Comparison of ENCODE assay signal across 1 cellular context in the genomic region with DNA sequence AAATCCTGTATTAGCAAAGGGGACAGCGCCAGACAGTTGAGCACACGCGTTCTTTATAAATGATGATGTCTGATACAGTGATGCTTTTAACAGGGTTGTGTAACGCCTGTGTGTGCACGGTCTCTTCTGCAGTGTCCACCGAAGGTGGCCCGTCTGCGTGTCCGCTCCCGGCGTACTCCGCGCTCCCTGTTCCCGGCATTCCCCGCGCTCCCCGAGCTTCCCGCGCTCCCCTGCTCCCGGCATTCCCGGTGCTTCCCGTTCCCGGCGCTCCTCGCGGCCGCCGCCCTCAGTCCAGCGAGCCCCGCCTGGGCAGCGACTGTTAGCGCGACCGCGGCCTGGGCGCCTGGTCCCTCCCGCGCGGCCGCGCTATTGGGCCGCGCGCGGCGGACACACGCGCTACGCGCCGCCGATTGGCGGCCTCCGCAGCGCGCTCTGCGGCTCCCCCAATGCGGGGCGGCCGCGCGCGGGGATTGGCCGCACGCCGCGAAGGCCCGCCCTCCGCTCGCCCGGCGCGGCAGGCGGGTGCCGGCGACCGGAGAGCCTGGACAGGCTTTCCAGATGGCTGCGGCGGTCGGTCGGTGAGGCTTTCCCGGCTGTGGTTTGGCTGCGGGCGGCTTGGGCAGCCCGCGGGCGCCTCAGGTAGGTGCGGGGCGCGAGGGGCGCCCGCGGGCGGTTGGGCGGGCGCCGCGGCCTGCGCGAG.
TF ChIP-seq lines count a peak whose summit lies in the region.

A gene (plus strand): TSS at position 497 of the 700 bp plus-strand sequence. CDS start 5,723 bp downstream, outside the sequence.

TF ChIP-seq in HepG2, 621 proteins besides CTCF, POLR2A, EP300 and RAD21 (continued from another document and continues in another):
- TF ChIP-seq, protein P1, sequence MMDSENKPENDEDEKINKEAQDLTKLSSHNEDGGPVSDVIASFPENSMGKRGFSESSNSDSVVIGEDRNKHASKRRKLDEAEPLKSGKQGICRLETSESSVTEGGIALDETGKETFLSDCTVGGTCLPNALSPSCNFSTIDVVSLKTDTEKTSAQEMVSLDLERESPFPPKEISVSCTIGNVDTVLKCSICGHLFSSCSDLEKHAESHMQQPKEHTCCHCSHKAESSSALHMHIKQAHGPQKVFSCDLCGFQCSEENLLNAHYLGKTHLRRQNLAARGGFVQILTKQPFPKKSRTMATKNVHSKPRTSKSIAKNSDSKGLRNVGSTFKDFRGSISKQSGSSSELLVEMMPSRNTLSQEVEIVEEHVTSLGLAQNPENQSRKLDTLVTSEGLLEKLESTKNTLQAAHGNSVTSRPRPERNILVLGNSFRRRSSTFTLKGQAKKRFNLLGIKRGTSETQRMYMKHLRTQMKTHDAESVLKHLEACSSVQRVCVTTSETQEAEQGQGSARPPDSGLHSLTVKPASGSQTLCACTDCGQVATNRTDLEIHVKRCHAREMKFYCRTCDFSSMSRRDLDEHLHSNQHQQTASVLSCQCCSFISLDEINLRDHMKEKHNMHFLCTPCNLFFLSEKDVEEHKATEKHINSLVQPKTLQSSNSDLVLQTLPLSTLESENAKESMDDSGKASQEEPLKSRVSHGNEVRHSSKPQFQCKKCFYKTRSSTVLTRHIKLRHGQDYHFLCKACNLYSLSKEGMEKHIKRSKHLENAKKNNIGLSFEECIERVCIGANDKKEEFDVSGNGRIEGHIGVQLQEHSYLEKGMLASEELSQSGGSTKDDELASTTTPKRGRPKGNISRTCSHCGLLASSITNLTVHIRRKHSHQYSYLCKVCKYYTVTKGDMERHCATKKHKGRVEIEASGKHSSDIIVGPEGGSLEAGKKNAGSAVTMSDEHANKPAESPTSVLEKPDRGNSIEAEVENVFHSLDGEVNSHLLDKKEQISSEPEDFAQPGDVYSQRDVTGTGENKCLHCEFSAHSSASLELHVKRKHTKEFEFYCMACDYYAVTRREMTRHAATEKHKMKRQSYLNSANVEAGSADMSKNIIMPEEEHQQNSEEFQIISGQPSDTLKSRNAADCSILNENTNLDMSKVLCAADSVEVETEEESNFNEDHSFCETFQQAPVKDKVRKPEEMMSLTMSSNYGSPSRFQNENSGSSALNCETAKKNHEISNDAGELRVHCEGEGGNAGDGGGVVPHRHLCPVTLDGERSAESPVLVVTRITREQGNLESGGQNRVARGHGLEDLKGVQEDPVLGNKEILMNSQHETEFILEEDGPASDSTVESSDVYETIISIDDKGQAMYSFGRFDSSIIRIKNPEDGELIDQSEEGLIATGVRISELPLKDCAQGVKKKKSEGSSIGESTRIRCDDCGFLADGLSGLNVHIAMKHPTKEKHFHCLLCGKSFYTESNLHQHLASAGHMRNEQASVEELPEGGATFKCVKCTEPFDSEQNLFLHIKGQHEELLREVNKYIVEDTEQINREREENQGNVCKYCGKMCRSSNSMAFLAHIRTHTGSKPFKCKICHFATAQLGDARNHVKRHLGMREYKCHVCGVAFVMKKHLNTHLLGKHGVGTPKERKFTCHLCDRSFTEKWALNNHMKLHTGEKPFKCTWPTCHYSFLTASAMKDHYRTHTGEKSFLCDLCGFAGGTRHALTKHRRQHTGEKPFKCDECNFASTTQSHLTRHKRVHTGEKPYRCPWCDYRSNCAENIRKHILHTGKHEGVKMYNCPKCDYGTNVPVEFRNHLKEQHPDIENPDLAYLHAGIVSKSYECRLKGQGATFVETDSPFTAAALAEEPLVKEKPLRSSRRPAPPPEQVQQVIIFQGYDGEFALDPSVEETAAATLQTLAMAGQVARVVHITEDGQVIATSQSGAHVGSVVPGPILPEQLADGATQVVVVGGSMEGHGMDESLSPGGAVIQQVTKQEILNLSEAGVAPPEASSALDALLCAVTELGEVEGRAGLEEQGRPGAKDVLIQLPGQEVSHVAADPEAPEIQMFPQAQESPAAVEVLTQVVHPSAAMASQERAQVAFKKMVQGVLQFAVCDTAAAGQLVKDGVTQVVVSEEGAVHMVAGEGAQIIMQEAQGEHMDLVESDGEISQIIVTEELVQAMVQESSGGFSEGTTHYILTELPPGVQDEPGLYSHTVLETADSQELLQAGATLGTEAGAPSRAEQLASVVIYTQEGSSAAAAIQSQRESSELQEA (CRISPR knock-in tag; IDR thresholded peaks at IDR 0.05; ENCODE audit: not compliant biosample characterization) = no peak
- TF ChIP-seq KAT2B (IDR thresholded peaks at IDR 0.05; ENCODE audit: borderline replicate concordance, low read depth, low read length) (no peak), FOSL1 (CRISPR knock-in tag; IDR thresholded peaks at IDR 0.05; ENCODE audit: borderline replicate concordance) (no peak), CENPX (CRISPR knock-in tag; IDR thresholded peaks at IDR 0.05) (no peak), YEATS2 (CRISPR knock-in tag; IDR thresholded peaks at IDR 0.05; ENCODE audit: borderline replicate concordance) (peak; percentile 99), DPF2 (CRISPR knock-in tag; IDR thresholded peaks at IDR 0.05; ENCODE audit: borderline replicate concordance, low read depth) (no peak), HDAC1 (CRISPR knock-in tag; IDR thresholded peaks at IDR 0.05) (peak; percentile 62; the same call in 1 of the 2 replicates), ZNF790 (CRISPR knock-in tag; IDR thresholded peaks at IDR 0.05; ENCODE audit: borderline replicate concordance) (peak; percentile 90; the same call in 1 of the 2 replicates), KLF13 (CRISPR knock-in tag; IDR thresholded peaks at IDR 0.05) (no peak), ZNF136 (CRISPR knock-in tag; IDR thresholded peaks at IDR 0.05; ENCODE audit: low read depth) (no peak), ZBTB7A (CRISPR knock-in tag; IDR thresholded peaks at IDR 0.05) (no peak), SYNCRIP (IDR thresholded peaks at IDR 0.05; ENCODE audit: insufficient read depth, low read depth, low read length) (no peak), ZNF558 (CRISPR knock-in tag; IDR thresholded peaks at IDR 0.05; ENCODE audit: borderline replicate concordance) (peak; percentile 40; the same call in 1 of the 2 replicates), POLR2AphosphoS5 (IDR thresholded peaks at IDR 0.05; ENCODE audit: low read depth, low read length) (peak; percentile 86), ZSCAN31 (CRISPR knock-in tag; IDR thresholded peaks at IDR 0.05; ENCODE audit: low read depth) (peak; percentile 73; the same call in 1 of the 2 replicates), ZNF343 (CRISPR knock-in tag; IDR thresholded peaks at IDR 0.05) (peak; percentile 76; the same call in 1 of the 2 replicates), ZNF792 (CRISPR knock-in tag; IDR thresholded peaks at IDR 0.05) (peak; percentile 88), HDAC6 (IDR thresholded peaks at IDR 0.05; ENCODE audit: low read depth, low read length) (no peak), ZIK1 (CRISPR knock-in tag; IDR thresholded peaks at IDR 0.05; ENCODE audit: borderline replicate concordance, low read depth) (peak; percentile 86)
- TF ChIP-seq, protein P2, sequence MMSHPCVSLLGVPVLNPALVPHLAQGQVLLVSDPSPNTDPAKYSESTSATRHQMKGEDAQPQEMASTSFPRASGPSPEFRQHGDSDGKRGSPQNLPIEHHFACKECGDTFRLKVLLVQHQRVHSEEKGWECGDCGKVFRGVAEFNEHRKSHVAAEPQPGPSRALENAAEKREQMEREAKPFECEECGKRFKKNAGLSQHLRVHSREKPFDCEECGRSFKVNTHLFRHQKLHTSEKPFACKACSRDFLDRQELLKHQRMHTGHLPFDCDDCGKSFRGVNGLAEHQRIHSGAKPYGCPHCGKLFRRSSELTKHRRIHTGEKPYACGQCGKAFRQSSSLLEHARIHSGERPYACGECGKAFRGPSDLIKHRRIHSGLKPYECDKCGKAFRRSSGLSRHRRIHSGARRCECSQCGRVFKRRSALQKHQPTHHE (CRISPR knock-in tag; IDR thresholded peaks at IDR 0.05; ENCODE audit: borderline replicate concordance) = no peak
- TF ChIP-seq, protein P3, sequence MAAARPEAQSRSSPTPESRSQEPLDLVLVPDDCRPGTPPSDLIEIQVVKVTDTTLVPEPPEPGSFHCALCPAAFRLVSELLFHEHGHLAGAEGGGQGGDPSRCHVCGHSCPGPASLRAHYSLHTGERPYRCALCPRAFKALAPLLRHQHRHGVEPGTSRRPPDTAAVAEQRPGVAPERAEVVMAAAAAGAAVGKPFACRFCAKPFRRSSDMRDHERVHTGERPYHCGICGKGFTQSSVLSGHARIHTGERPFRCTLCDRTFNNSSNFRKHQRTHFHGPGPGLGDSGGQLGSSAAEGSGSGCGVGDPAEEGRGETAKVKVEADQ (CRISPR knock-in tag; IDR thresholded peaks at IDR 0.05; ENCODE audit: borderline replicate concordance) = no peak
- TF ChIP-seq, protein P4, sequence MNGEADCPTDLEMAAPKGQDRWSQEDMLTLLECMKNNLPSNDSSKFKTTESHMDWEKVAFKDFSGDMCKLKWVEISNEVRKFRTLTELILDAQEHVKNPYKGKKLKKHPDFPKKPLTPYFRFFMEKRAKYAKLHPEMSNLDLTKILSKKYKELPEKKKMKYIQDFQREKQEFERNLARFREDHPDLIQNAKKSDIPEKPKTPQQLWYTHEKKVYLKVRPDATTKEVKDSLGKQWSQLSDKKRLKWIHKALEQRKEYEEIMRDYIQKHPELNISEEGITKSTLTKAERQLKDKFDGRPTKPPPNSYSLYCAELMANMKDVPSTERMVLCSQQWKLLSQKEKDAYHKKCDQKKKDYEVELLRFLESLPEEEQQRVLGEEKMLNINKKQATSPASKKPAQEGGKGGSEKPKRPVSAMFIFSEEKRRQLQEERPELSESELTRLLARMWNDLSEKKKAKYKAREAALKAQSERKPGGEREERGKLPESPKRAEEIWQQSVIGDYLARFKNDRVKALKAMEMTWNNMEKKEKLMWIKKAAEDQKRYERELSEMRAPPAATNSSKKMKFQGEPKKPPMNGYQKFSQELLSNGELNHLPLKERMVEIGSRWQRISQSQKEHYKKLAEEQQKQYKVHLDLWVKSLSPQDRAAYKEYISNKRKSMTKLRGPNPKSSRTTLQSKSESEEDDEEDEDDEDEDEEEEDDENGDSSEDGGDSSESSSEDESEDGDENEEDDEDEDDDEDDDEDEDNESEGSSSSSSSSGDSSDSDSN (CRISPR knock-in tag; IDR thresholded peaks at IDR 0.05) = peak; percentile 52; the same call in 1 of the 2 replicates
- TF ChIP-seq, protein P5, sequence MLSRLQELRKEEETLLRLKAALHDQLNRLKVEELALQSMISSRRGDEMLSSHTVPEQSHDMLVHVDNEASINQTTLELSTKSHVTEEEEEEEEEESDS (CRISPR knock-in tag; IDR thresholded peaks at IDR 0.05; ENCODE audit: borderline replicate concordance) = peak; percentile 75; the same call in 1 of the 2 replicates
- TF ChIP-seq, protein P6, sequence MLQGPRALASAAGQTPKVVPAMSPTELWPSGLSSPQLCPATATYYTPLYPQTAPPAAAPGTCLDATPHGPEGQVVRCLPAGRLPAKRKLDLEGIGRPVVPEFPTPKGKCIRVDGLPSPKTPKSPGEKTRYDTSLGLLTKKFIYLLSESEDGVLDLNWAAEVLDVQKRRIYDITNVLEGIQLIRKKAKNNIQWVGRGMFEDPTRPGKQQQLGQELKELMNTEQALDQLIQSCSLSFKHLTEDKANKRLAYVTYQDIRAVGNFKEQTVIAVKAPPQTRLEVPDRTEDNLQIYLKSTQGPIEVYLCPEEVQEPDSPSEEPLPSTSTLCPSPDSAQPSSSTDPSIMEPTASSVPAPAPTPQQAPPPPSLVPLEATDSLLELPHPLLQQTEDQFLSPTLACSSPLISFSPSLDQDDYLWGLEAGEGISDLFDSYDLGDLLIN (CRISPR knock-in tag; IDR thresholded peaks at IDR 0.05; ENCODE audit: borderline replicate concordance) = peak; percentile 99
- TF ChIP-seq, protein P7, sequence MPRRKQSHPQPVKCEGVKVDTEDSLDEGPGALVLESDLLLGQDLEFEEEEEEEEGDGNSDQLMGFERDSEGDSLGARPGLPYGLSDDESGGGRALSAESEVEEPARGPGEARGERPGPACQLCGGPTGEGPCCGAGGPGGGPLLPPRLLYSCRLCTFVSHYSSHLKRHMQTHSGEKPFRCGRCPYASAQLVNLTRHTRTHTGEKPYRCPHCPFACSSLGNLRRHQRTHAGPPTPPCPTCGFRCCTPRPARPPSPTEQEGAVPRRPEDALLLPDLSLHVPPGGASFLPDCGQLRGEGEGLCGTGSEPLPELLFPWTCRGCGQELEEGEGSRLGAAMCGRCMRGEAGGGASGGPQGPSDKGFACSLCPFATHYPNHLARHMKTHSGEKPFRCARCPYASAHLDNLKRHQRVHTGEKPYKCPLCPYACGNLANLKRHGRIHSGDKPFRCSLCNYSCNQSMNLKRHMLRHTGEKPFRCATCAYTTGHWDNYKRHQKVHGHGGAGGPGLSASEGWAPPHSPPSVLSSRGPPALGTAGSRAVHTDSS (CRISPR knock-in tag; conservative IDR thresholded peaks at IDR 0.05) = peak; percentile 86; the same call in 1 of the 2 replicates
- TF ChIP-seq, protein P8, sequence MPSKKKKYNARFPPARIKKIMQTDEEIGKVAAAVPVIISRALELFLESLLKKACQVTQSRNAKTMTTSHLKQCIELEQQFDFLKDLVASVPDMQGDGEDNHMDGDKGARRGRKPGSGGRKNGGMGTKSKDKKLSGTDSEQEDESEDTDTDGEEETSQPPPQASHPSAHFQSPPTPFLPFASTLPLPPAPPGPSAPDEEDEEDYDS (CRISPR knock-in tag; IDR thresholded peaks at IDR 0.05) = peak; percentile 77; the same call in 1 of the 2 replicates
- TF ChIP-seq, protein P9, sequence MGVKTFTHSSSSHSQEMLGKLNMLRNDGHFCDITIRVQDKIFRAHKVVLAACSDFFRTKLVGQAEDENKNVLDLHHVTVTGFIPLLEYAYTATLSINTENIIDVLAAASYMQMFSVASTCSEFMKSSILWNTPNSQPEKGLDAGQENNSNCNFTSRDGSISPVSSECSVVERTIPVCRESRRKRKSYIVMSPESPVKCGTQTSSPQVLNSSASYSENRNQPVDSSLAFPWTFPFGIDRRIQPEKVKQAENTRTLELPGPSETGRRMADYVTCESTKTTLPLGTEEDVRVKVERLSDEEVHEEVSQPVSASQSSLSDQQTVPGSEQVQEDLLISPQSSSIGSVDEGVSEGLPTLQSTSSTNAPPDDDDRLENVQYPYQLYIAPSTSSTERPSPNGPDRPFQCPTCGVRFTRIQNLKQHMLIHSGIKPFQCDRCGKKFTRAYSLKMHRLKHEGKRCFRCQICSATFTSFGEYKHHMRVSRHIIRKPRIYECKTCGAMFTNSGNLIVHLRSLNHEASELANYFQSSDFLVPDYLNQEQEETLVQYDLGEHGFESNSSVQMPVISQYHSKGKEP (CRISPR knock-in tag; IDR thresholded peaks at IDR 0.05) = no peak
- TF ChIP-seq, protein P10, sequence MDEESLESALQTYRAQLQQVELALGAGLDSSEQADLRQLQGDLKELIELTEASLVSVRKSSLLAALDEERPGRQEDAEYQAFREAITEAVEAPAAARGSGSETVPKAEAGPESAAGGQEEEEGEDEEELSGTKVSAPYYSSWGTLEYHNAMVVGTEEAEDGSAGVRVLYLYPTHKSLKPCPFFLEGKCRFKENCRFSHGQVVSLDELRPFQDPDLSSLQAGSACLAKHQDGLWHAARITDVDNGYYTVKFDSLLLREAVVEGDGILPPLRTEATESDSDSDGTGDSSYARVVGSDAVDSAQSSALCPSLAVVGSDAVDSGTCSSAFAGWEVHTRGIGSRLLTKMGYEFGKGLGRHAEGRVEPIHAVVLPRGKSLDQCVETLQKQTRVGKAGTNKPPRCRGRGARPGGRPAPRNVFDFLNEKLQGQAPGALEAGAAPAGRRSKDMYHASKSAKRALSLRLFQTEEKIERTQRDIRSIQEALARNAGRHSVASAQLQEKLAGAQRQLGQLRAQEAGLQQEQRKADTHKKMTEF (CRISPR knock-in tag; IDR thresholded peaks at IDR 0.05) = peak; percentile 62
